Comparison of ENCODE assay signal across 1 cellular context in genomic region chr1:1223321-1223720, GRCh38.
A peak's percentile ranks its signal among the peaks of the same experiment; 100 is the strongest.
TF ChIP-seq lines count a peak whose summit lies in the region.

No MANE protein-coding gene starts in this region.

TF ChIP-seq in K562, 482 proteins besides CTCF, POLR2A, EP300 and RAD21:
- no peak for TF ChIP-seq OTX1 (CRISPR knock-in tag; IDR thresholded peaks at IDR 0.05)
- TF ChIP-seq RBFOX2 (IDR thresholded peaks at IDR 0.05; ENCODE audit: low read depth, low read length): peak; percentile 34; the same call in 1 of the 2 replicates
- TF ChIP-seq POLR2G (IDR thresholded peaks at IDR 0.05; ENCODE audit: low read depth, low read length): peak; percentile 51; the same call in 1 of the 2 replicates
- no peak for TF ChIP-seq NELFE (IDR thresholded peaks at IDR 0.05; ENCODE audit: insufficient read depth, insufficient read length)
- no peak for TF ChIP-seq RHOXF2B (CRISPR knock-in tag; conservative IDR thresholded peaks at IDR 0.05)
- peak; percentile 73 for TF ChIP-seq ZNF121 (CRISPR knock-in tag; conservative IDR thresholded peaks at IDR 0.05)
- TF ChIP-seq BCOR (IDR thresholded peaks at IDR 0.05): no peak
- no peak for TF ChIP-seq RERE (CRISPR knock-in tag; IDR thresholded peaks at IDR 0.05; ENCODE audit: borderline replicate concordance)
- no peak for TF ChIP-seq LCOR (CRISPR knock-in tag; IDR thresholded peaks at IDR 0.05)
- TF ChIP-seq MYNN (IDR thresholded peaks at IDR 0.05): no peak
- TF ChIP-seq MYNN (CRISPR knock-in tag; IDR thresholded peaks at IDR 0.05): no peak
- TF ChIP-seq ZNF407 (IDR thresholded peaks at IDR 0.05; ENCODE audit: low read depth): no peak
- TF ChIP-seq BRCA1 (IDR thresholded peaks at IDR 0.05): no peak
- 0 out of 2 replicates have a peak, but pooled peaks have one; percentile 24 for TF ChIP-seq BRCA1 (CRISPR knock-in tag; IDR thresholded peaks at IDR 0.05)
- no peak for TF ChIP-seq YBX1 (IDR thresholded peaks at IDR 0.05)
- no peak for TF ChIP-seq ZNF449 (CRISPR knock-in tag; IDR thresholded peaks at IDR 0.05)
